Comparison of ENCODE assay signal across 9 cellular contexts in the genomic region with DNA sequence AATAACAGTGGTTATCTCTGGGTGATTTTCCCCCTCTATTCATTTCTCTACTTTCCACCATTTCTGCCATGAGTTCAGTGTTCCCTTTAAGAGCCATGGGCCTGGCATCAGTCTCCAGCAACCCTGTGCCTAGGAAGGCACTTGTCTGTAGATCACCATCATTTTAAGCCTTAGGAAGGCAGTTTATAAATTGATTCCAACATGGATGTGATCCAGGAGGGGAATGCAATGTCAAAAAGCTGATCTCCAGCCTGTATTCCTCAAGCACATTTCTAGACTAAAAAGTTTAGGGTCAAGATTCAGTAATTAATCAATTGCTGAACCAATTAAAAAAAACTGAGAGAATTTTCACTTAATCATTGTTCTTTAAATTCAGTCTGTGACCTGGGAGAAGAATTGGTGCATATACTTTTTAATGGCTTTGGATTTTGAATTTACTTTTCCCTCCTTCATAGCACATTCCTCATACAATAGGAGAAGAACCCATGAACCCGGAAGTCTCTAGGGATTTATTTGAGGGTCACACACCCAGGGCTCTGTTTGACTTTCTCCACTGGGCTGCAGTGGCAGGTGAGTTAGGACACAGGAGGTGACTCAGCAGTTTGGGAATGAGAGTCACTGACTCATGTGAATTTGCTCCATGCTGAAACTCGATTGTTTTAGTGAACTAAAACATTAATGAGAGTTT. TPM values are rescaled to one million over a fixed set of nuclear protein-coding genes. Genes with fewer than 3 reads are reported as not detected.
DNase-seq lines count a peak whose midpoint lies in the region; ATAC-seq, FAIRE-seq and TF ChIP-seq lines count a peak whose summit lies in the region.
"Had no signal": no experiment of that assay in that cellular context is flagged by ENCODE, and none has a peak within 500 bp of the region (broad histone marks: within the 10 kb centered on the region; RNA-seq: fewer than 3 reads in every experiment).

No MANE protein-coding gene starts in this region.

- no peak overlapping the region for H3K4me3 ChIP-seq in pancreas
- H3K4me3 ChIP-seq: spleen had no signal

- H3K27ac ChIP-seq in pancreas = no peak overlapping the region
- H3K27ac ChIP-seq: spleen had no signal

- DNase-seq in HCEC 1CT (peak; percentile 45), NCI-H774 (lab: John Stamatoyannopoulos, UW) (peak; percentile 82), erythroblast (lab: John Stamatoyannopoulos, UW) (peak; percentile 33 to 58), pancreas (peak in 3 of 6 donors; percentile 51 to 65 (median 60)), HEK293T (ENCODE audit: extremely low spot score) (no peak), Ammon's horn (ENCODE audit: low spot score) (no peak)
- DNase-seq: spleen had no signal

- POLR2A ChIA-PET in HEK293T (lab: Yijun Ruan, JAX) = no interaction called here

- no peak for TF ChIP-seq CTCF in pancreas (IDR thresholded peaks at IDR 0.05)

- ATAC-seq in pancreas (peak; percentile 92 to 97 (median 96)), HG03175 (IDR thresholded peaks at IDR 0.05; ENCODE audit: unreplicated experiment) (no peak), GM19395 (IDR thresholded peaks at IDR 0.05; ENCODE audit: unreplicated experiment) (no peak)

- 5 to 7% methylated on average over 2 of the region's 2 CpGs for WGBS in pancreas, 2 donors

- H3K4me1 ChIP-seq in pancreas = peaks cover 0 to 3% (median 0%) of the 10 kb centered on the region in 3 donors

- H3K27me3 ChIP-seq in pancreas = no peaks in the 10 kb centered on the region
- H3K27me3 ChIP-seq: spleen had no signal

- FAIRE-seq in pancreas (lab: Jason Lieb, UNC) = no peak

- TF ChIP-seq POLR2A in erythroblast (IDR thresholded peaks at IDR 0.05; ENCODE audit: low read length) = no peak

- H3K9me3 ChIP-seq in pancreas = no peaks in the 10 kb centered on the region
- H3K9me3 ChIP-seq: spleen had no signal

- intact Hi-C loops in pancreas (cut with DNase I) = no loop called here

- CTCF ChIA-PET in HEK293T (lab: Yijun Ruan, JAX) = no interaction called here

- no peaks in the 10 kb centered on the region for H3K36me3 ChIP-seq in pancreas
- H3K36me3 ChIP-seq: spleen had no signal

TF ChIP-seq in HEK293T, 16 proteins besides CTCF, POLR2A, EP300 and RAD21:
- TF ChIP-seq SUZ12 (IDR thresholded peaks at IDR 0.05) = no peak
- TF ChIP-seq, protein P1, sequence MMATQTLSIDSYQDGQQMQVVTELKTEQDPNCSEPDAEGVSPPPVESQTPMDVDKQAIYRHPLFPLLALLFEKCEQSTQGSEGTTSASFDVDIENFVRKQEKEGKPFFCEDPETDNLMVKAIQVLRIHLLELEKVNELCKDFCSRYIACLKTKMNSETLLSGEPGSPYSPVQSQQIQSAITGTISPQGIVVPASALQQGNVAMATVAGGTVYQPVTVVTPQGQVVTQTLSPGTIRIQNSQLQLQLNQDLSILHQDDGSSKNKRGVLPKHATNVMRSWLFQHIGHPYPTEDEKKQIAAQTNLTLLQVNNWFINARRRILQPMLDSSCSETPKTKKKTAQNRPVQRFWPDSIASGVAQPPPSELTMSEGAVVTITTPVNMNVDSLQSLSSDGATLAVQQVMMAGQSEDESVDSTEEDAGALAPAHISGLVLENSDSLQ (IDR thresholded peaks at IDR 0.05) = no peak
- TF ChIP-seq ELF4 (IDR thresholded peaks at IDR 0.05) = no peak
- no peak for TF ChIP-seq FOXK2 (IDR thresholded peaks at IDR 0.05)
- TF ChIP-seq L3MBTL2 (conservative IDR thresholded peaks at IDR 0.05) = no peak

RNA-seq across cellular contexts. Expression of a gene that starts 6.1 kb away (rescaled TPM):
- total RNA-seq in pancreas = 10 to 100 TPM in 1 of 6 donors, 1 to 10 TPM in 5; 6.9 to 15.5 (median 7.8) TPM
- polyA plus RNA-seq in pancreas = 1 to 10 TPM; 2.1 to 6.5 TPM

RNA-seq across cellular contexts. Expression of a gene that starts 51.7 kb away (rescaled TPM):
- not detected for total RNA-seq in pancreas
- polyA plus RNA-seq in pancreas = not detected
- total RNA-seq: spleen had no signal
- polyA plus RNA-seq: spleen had no signal

Comparison
In these comparisons a context has a peak if more than half of its experiments do, and no peak if none do; other contexts are left out.
1. DNase-seq: peak in HCEC 1CT (single experiment), NCI-H774 (single experiment) and erythroblast (2 of 2); none in HEK293T (single experiment) and Ammon's horn (single experiment).
2. ATAC-seq: peak in pancreas (4 of 4); none in HG03175 (single experiment) and GM19395 (single experiment).